Comparison of ENCODE assay signal across 2 cellular contexts in the genomic region with DNA sequence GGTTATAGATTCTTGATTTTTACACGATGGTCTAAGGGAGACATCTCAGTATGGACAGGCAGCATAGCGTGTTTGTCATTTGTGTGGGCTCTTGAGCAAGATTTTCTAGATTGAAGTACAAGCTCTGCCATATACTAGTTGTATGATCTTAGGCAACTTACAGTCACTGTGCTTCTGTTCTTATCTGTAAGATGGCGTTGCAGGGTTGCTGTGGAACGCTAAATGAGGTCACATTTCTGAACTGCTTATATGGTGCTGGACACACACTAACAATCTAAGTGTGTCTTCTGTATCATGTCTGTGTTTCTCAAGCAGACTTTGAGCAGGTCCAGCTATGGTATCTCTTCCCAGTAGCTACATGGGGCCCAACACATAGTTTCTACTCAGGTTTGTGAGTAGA.
TF ChIP-seq lines count a peak whose summit lies in the region.

No MANE protein-coding gene starts in this region.

TF ChIP-seq in IMR-90, 13 proteins besides CTCF, POLR2A, EP300 and RAD21:
- no peak for TF ChIP-seq NFE2L2 (IDR thresholded peaks at IDR 0.05; ENCODE audit: low read depth, low read length)
- TF ChIP-seq, protein P1, sequence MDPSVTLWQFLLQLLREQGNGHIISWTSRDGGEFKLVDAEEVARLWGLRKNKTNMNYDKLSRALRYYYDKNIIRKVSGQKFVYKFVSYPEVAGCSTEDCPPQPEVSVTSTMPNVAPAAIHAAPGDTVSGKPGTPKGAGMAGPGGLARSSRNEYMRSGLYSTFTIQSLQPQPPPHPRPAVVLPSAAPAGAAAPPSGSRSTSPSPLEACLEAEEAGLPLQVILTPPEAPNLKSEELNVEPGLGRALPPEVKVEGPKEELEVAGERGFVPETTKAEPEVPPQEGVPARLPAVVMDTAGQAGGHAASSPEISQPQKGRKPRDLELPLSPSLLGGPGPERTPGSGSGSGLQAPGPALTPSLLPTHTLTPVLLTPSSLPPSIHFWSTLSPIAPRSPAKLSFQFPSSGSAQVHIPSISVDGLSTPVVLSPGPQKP (IDR thresholded peaks at IDR 0.05; ENCODE audit: borderline replicate concordance, low read depth, low read length), result no peak
- TF ChIP-seq BHLHE40 (IDR thresholded peaks at IDR 0.05; ENCODE audit: low read depth, low read length), result no peak
- no peak for TF ChIP-seq FOS (IDR thresholded peaks at IDR 0.05; ENCODE audit: low read depth, low read length)
- no peak for TF ChIP-seq CHD1 (IDR thresholded peaks at IDR 0.05; ENCODE audit: low read depth, low read length)
- no peak for TF ChIP-seq SMC3 (IDR thresholded peaks at IDR 0.05; ENCODE audit: low read depth, low read length)
- no peak for TF ChIP-seq MAFK (IDR thresholded peaks at IDR 0.05; ENCODE audit: low read depth, low read length)
- TF ChIP-seq MXI1 (IDR thresholded peaks at IDR 0.05; ENCODE audit: borderline replicate concordance, low read depth, low read length), result no peak
- no peak for TF ChIP-seq RCOR1 (IDR thresholded peaks at IDR 0.05; ENCODE audit: insufficient replicate concordance, low read length)
- TF ChIP-seq MAZ (IDR thresholded peaks at IDR 0.05; ENCODE audit: borderline replicate concordance, low read depth, low read length), result no peak
- no peak for TF ChIP-seq RFX5 (IDR thresholded peaks at IDR 0.05; ENCODE audit: low read depth, low read length)
- TF ChIP-seq, protein P2, sequence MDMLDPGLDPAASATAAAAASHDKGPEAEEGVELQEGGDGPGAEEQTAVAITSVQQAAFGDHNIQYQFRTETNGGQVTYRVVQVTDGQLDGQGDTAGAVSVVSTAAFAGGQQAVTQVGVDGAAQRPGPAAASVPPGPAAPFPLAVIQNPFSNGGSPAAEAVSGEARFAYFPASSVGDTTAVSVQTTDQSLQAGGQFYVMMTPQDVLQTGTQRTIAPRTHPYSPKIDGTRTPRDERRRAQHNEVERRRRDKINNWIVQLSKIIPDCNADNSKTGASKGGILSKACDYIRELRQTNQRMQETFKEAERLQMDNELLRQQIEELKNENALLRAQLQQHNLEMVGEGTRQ (IDR thresholded peaks at IDR 0.05; ENCODE audit: low read depth, low read length), result no peak
- no peak for TF ChIP-seq CEBPB (IDR thresholded peaks at IDR 0.05; ENCODE audit: low read depth, low read length)

TF ChIP-seq in K562, 482 proteins besides CTCF, POLR2A, EP300 and RAD21:
- no peak for TF ChIP-seq PYGO2 (tag; IDR thresholded peaks at IDR 0.05)
- TF ChIP-seq ZSCAN29 (IDR thresholded peaks at IDR 0.05), result no peak
- TF ChIP-seq MCM2 (IDR thresholded peaks at IDR 0.05; ENCODE audit: low read depth), result no peak
- TF ChIP-seq ZNF551 (CRISPR knock-in tag; IDR thresholded peaks at IDR 0.05), result no peak
- TF ChIP-seq, protein P3, sequence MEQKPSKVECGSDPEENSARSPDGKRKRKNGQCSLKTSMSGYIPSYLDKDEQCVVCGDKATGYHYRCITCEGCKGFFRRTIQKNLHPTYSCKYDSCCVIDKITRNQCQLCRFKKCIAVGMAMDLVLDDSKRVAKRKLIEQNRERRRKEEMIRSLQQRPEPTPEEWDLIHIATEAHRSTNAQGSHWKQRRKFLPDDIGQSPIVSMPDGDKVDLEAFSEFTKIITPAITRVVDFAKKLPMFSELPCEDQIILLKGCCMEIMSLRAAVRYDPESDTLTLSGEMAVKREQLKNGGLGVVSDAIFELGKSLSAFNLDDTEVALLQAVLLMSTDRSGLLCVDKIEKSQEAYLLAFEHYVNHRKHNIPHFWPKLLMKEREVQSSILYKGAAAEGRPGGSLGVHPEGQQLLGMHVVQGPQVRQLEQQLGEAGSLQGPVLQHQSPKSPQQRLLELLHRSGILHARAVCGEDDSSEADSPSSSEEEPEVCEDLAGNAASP (IDR thresholded peaks at IDR 0.05), result no peak
- no peak for TF ChIP-seq SREBF2 (CRISPR knock-in tag; IDR thresholded peaks at IDR 0.05)
- no peak for TF ChIP-seq TAF7 (tag; IDR thresholded peaks at IDR 0.05)
- TF ChIP-seq, protein P4, sequence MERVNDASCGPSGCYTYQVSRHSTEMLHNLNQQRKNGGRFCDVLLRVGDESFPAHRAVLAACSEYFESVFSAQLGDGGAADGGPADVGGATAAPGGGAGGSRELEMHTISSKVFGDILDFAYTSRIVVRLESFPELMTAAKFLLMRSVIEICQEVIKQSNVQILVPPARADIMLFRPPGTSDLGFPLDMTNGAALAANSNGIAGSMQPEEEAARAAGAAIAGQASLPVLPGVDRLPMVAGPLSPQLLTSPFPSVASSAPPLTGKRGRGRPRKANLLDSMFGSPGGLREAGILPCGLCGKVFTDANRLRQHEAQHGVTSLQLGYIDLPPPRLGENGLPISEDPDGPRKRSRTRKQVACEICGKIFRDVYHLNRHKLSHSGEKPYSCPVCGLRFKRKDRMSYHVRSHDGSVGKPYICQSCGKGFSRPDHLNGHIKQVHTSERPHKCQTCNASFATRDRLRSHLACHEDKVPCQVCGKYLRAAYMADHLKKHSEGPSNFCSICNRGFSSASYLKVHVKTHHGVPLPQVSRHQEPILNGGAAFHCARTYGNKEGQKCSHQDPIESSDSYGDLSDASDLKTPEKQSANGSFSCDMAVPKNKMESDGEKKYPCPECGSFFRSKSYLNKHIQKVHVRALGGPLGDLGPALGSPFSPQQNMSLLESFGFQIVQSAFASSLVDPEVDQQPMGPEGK (CRISPR knock-in tag; IDR thresholded peaks at IDR 0.05; ENCODE audit: borderline replicate concordance), result no peak
- TF ChIP-seq JUND (IDR thresholded peaks at IDR 0.05; ENCODE audit: borderline replicate concordance, low read depth, low read length), result no peak; the same call in 1 of the 2 replicates
- TF ChIP-seq JUND (tag; IDR thresholded peaks at IDR 0.05; ENCODE audit: borderline replicate concordance, low read depth, low read length), result peak; percentile 58; the same call in 2 of the 3 replicates
- TF ChIP-seq, protein P5, sequence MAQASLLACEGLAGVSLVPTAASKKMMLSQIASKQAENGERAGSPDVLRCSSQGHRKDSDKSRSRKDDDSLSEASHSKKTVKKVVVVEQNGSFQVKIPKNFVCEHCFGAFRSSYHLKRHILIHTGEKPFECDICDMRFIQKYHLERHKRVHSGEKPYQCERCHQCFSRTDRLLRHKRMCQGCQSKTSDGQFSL (CRISPR knock-in tag; IDR thresholded peaks at IDR 0.05), result no peak
- TF ChIP-seq, protein P5 (tag; IDR thresholded peaks at IDR 0.05), result no peak
- TF ChIP-seq ATF7 (IDR thresholded peaks at IDR 0.05), result peak; percentile 38; the same call in 1 of the 2 replicates
- no peak for TF ChIP-seq MECOM (CRISPR knock-in tag; IDR thresholded peaks at IDR 0.05)
- TF ChIP-seq CEBPG (CRISPR knock-in tag; IDR thresholded peaks at IDR 0.05), result no peak
- no peak for TF ChIP-seq CEBPG (tag; conservative IDR thresholded peaks at IDR 0.05 in 1 of 2, IDR thresholded peaks at IDR 0.05 in 1 of 2)
- TF ChIP-seq NR2F6 (CRISPR knock-in tag; IDR thresholded peaks at IDR 0.05), result no peak
- TF ChIP-seq TRIM24 (IDR thresholded peaks at IDR 0.05), result no peak
- no peak for TF ChIP-seq KAT2B (IDR thresholded peaks at IDR 0.05; ENCODE audit: low read depth, low read length)
